ENCODE assay signal across 11 cellular contexts in the genomic region with DNA sequence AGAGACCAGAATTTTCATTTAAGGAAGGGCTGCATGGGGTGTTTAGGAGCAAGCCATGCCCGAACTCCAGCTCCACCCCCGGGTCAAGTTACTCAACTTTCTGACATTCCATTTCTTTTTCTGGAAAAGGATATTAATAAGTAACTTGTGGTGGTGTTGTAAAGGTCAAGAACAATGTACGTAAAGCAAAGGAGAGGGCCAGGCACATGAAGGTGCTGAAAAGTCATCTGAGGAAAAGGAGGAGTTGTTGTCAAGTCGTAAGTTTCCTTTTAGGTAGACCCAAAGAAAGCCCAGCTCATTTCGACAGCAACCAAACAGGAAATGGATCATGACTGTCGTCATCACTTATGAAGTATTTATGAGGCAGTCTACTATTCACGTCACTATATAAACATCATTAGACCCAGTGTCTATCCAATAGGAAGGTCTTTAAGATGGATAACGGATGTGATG.
DNase-seq lines count a peak whose midpoint lies in the region; ATAC-seq and TF ChIP-seq lines count a peak whose summit lies in the region.
"Had no signal": no experiment of that assay in that cellular context is flagged by ENCODE, and none has a peak within 500 bp of the region (broad histone marks: within the 10 kb centered on the region; RNA-seq: fewer than 3 reads in every experiment).

No MANE protein-coding gene starts in this region.

- no peak for DNase-seq in left ventricle myocardium inferior
- no peak for DNase-seq in left cardiac atrium
- peak in 1 of 3 donors; percentile 21 for DNase-seq in right lobe of liver
- no peak for DNase-seq in ecto neural progenitor cell (ENCODE audit: low spot score)
- no peak for DNase-seq in occipital lobe (lab: John Stamatoyannopoulos, UW)
- no peak for DNase-seq in G401 (ENCODE audit: low spot score)
- DNase-seq: activated naive CD4-positive, alpha-beta T cell treated with anti-CD3 and anti-CD28 coated beads, Interleukin-2, amount 10 ng/mL, durations not matched to agents 7 days and 5 days; effector memory CD4-positive, alpha-beta T cell; NCI-H1105 treated with DMSO at 0.1 percent for 48 hours had no signal

- H3K36me3 ChIP-seq in left ventricle myocardium inferior (no peaks in the 10 kb centered on the region), right lobe of liver (no peaks in the 10 kb centered on the region)

- in situ Hi-C loops in G401 (cut with HindIII; ENCODE audit: low sequenced_read_pairs), result no loop called here

- no peak for TF ChIP-seq CTCF in left ventricle myocardium inferior (IDR thresholded peaks at IDR 0.05; ENCODE audit: borderline replicate concordance)
- TF ChIP-seq CTCF in right lobe of liver (IDR thresholded peaks at IDR 0.05), result no peak

- peaks cover 33% of the 10 kb centered on the region for H3K4me1 ChIP-seq in left ventricle myocardium inferior
- peaks cover 0 to 20% (median 0%) of the 10 kb centered on the region in 4 donors for H3K4me1 ChIP-seq in right lobe of liver

- H3K27ac ChIP-seq in left ventricle myocardium inferior (replicated peaks), result peak overlapping the region; percentile 60
- H3K27ac ChIP-seq in cingulate gyrus (ENCODE audit: low read depth, low read length), result peak overlapping the region; percentile 22
- peak overlapping the region in 1 of 3 donors; percentile 32 for H3K27ac ChIP-seq in right lobe of liver

- no peak for TF ChIP-seq POLR2A in right lobe of liver (IDR thresholded peaks at IDR 0.05)

- intact Hi-C loops in left ventricle myocardium inferior (cut with micrococcal nuclease), result no loop called here
- intact Hi-C loops in left cardiac atrium (cut with DNase I), result no loop called here
- intact Hi-C loops in right lobe of liver (cut with DNase I), result no loop called here

- H3K27me3 ChIP-seq in left ventricle myocardium inferior (ENCODE audit: low read depth) (no peaks in the 10 kb centered on the region), right lobe of liver (no peaks in the 10 kb centered on the region)

- H3K4me3 ChIP-seq in left ventricle myocardium inferior (no peak overlapping the region), right lobe of liver (no peak overlapping the region)

- 33% methylated on average over 8 of the region's 8 CpGs for WGBS in right lobe of liver (ENCODE audit: insufficient coverage, low coverage, low lambda C conversion rate, missing lambda C conversion rate)

- ATAC-seq in left cardiac atrium (no peak), right lobe of liver (peak; percentile 67 to 84 (median 78)), HG03521 (IDR thresholded peaks at IDR 0.05; ENCODE audit: unreplicated experiment) (no peak)

- H3K9me3 ChIP-seq in left ventricle myocardium inferior (replicated peaks) (no peaks in the 10 kb centered on the region), right lobe of liver (no peaks in the 10 kb centered on the region)

Comparison
In these comparisons a context has a peak if more than half of its experiments do, and no peak if none do; other contexts are left out.
1. ATAC-seq: peak in right lobe of liver (4 of 4); none in left cardiac atrium (0 of 2) and HG03521 (single experiment).